ENCODE assay signal across 10 cellular contexts in the genomic region with DNA sequence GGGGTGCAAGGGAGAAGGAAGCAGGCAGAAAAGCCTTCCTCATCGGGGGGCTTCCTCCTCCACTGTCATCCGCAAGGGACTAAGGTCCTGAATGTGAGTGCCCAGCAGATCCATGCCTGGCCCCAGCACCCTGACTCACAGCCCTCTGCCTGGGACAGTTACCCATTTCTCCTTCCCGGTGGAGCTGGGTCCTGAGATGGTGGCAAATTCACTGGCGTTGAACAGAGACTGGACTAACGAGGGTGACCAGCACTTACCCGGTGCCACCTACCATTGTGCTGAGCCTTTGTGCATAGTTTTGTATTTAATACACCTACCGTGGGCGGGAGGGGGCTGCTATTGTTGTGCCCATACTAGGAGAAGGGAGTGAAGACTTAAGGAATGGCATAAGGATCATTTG. TPM values are rescaled to one million over a fixed set of nuclear protein-coding genes. Genes with fewer than 3 reads are reported as not detected.
DNase-seq lines count a peak whose midpoint lies in the region; ATAC-seq and TF ChIP-seq lines count a peak whose summit lies in the region.
"Had no signal": no experiment of that assay in that cellular context is flagged by ENCODE, and none has a peak within 500 bp of the region (broad histone marks: within the 10 kb centered on the region; RNA-seq: fewer than 3 reads in every experiment).

No MANE protein-coding gene starts in this region.

- no peak for TF ChIP-seq CTCF in GM23338 (conservative IDR thresholded peaks at IDR 0.05; ENCODE audit: low read depth in 2 of 2)
- no peak for TF ChIP-seq CTCF in left lung (IDR thresholded peaks at IDR 0.05)
- no peak for TF ChIP-seq CTCF in smooth muscle cell (IDR thresholded peaks at IDR 0.05; ENCODE audit: borderline replicate concordance, insufficient read depth, poor library complexity, severe bottlenecking)
- TF ChIP-seq CTCF in brain microvascular endothelial cell (IDR thresholded peaks at IDR 0.05; ENCODE audit: low read depth, low read length, missing control alignments), result no peak

- H3K79me2 ChIP-seq in GM23338 (replicated peaks; ENCODE audit: insufficient read depth) (no peaks in the 10 kb centered on the region), smooth muscle cell (ENCODE audit: low read depth) (no peaks in the 10 kb centered on the region)

- peaks cover 30% of the 10 kb centered on the region for H3K4me1 ChIP-seq in GM23338 (ENCODE audit: insufficient read depth)
- H3K4me1 ChIP-seq in left lung, result peaks cover 23 to 43% of the 10 kb centered on the region in 2 donors
- H3K4me1 ChIP-seq in smooth muscle cell (ENCODE audit: low read depth), result peaks cover 10% of the 10 kb centered on the region

- H3K4me3 ChIP-seq in GM23338, result no peak overlapping the region
- H3K4me3 ChIP-seq in left lung, result no peak overlapping the region
- H3K4me3 ChIP-seq in smooth muscle cell, result no peak overlapping the region
- no peak overlapping the region for H3K4me3 ChIP-seq in brain microvascular endothelial cell (ENCODE audit: low read depth, low read length)

- peaks cover 48% of the 10 kb centered on the region for H3K4me1 Mint-ChIP-seq in GM23338

- peaks cover 26% of the 10 kb centered on the region for H3K27me3 Mint-ChIP-seq in GM23338 (ENCODE audit: insufficient read depth, low read depth, poor library complexity)

- no peaks in the 10 kb centered on the region; the same call in 2 of the 3 replicates for H3K36me3 Mint-ChIP-seq in GM23338 (ENCODE audit: low read depth)

- no peak overlapping the region for H3K4me3 Mint-ChIP-seq in GM23338

- H3K9me3 Mint-ChIP-seq in GM23338, result no peaks in the 10 kb centered on the region

- H3K27ac Mint-ChIP-seq in GM23338, result no peak overlapping the region

- H2AFZ ChIP-seq in GM23338 (0 out of 2 replicates have a peak overlapping the region, but pooled peaks have one; percentile 93), smooth muscle cell (ENCODE audit: low read depth) (no peak overlapping the region)

- no peaks in the 10 kb centered on the region for H4K20me1 ChIP-seq in GM23338 (replicated peaks; ENCODE audit: insufficient read depth)
- no peaks in the 10 kb centered on the region for H4K20me1 ChIP-seq in smooth muscle cell (ENCODE audit: low read depth)

- H3K9me3 ChIP-seq in left lung (no peaks in the 10 kb centered on the region), smooth muscle cell (replicated peaks; ENCODE audit: low read depth) (no peaks in the 10 kb centered on the region)

- no peaks in the 10 kb centered on the region for H3K36me3 ChIP-seq in GM23338 (ENCODE audit: insufficient read depth)
- H3K36me3 ChIP-seq in left lung, result no peaks in the 10 kb centered on the region
- H3K36me3 ChIP-seq in smooth muscle cell (ENCODE audit: low read depth), result no peaks in the 10 kb centered on the region
- no peaks in the 10 kb centered on the region for H3K36me3 ChIP-seq in brain microvascular endothelial cell (replicated peaks)

- in situ Hi-C loops in brain microvascular endothelial cell (cut with HindIII; ENCODE audit: low pct_ligation_motif_present, low sequenced_read_pairs), result no loop called here

- H3K27me3 ChIP-seq in GM23338 (ENCODE audit: insufficient read depth), result no peaks in the 10 kb centered on the region
- peaks cover 0 to 5% of the 10 kb centered on the region in 2 donors for H3K27me3 ChIP-seq in left lung
- H3K27me3 ChIP-seq in smooth muscle cell (ENCODE audit: low read depth), result no peaks in the 10 kb centered on the region
- H3K27me3 ChIP-seq in brain microvascular endothelial cell (replicated peaks), result no peaks in the 10 kb centered on the region

- H3K9me2 ChIP-seq in GM23338 (ENCODE audit: insufficient read depth), result no peaks in the 10 kb centered on the region

- intact Hi-C loops in left lung (cut with DNase I), result loop anchor here in 1 of 2 donors (5.0 to 10.0 kb wide), 3 partner anchors 82 to 295 kb away; no protein-coding TSS in a partner anchor

- H3K27ac ChIP-seq in GM23338 (ENCODE audit: low read depth) (no peak overlapping the region), left lung (peak overlapping the region; percentile 57 to 91), smooth muscle cell (ENCODE audit: low read depth) (peak overlapping the region; percentile 74), brain microvascular endothelial cell (no peak overlapping the region)

- H3K4me2 ChIP-seq in GM23338 (no peak overlapping the region), smooth muscle cell (peak overlapping the region; percentile 78)

- peak overlapping the region; percentile 29 for H3K9ac ChIP-seq in smooth muscle cell (ENCODE audit: low read depth)

- ATAC-seq in GM23338, result no peak
- peak; percentile 1 for ATAC-seq in left lung
- no peak for ATAC-seq in GM21825 (IDR thresholded peaks at IDR 0.05; ENCODE audit: unreplicated experiment)
- no peak for ATAC-seq in GM19452 (IDR thresholded peaks at IDR 0.05; ENCODE audit: unreplicated experiment)
- ATAC-seq in GM19397 (IDR thresholded peaks at IDR 0.05; ENCODE audit: unreplicated experiment), result no peak

- 74% methylated on average over 8 of the region's 8 CpGs for WGBS in smooth muscle cell (ENCODE audit: low lambda C conversion rate)

- DNase-seq in GM23338 (ENCODE audit: low spot score) (no peak), T1000 (lab: John Stamatoyannopoulos, UW) (peak; percentile 38), left lung (peak in 1 of 2 donors; percentile 33), smooth muscle cell (lab: John Stamatoyannopoulos, UW; ENCODE audit: unreplicated experiment) (no peak), brain microvascular endothelial cell (no peak)
- DNase-seq: NCI-H524; stimulated activated CD4-positive, alpha-beta T cell treated with anti-CD3 and anti-CD28 coated beads, Interleukin-2, amount 100 ng/mL, for 24 hours had no signal

- 0 out of 2 replicates have a peak, but pooled peaks cover 7% of the 10 kb centered on the region for H3F3A ChIP-seq in GM23338 (replicated peaks; ENCODE audit: low read depth)
- peaks cover 12% of the 10 kb centered on the region for H3F3A ChIP-seq in smooth muscle cell (ENCODE audit: low read depth)

TF ChIP-seq in GM23338, 12 proteins besides CTCF, POLR2A, EP300 and RAD21 (continues in another document):
- TF ChIP-seq POLR2AphosphoS5 (IDR thresholded peaks at IDR 0.05; ENCODE audit: low read depth) (no peak), NANOG (IDR thresholded peaks at IDR 0.05; ENCODE audit: borderline replicate concordance) (no peak), ZNF114 (CRISPR knock-in tag; IDR thresholded peaks at IDR 0.05) (no peak)
- TF ChIP-seq, protein P1, sequence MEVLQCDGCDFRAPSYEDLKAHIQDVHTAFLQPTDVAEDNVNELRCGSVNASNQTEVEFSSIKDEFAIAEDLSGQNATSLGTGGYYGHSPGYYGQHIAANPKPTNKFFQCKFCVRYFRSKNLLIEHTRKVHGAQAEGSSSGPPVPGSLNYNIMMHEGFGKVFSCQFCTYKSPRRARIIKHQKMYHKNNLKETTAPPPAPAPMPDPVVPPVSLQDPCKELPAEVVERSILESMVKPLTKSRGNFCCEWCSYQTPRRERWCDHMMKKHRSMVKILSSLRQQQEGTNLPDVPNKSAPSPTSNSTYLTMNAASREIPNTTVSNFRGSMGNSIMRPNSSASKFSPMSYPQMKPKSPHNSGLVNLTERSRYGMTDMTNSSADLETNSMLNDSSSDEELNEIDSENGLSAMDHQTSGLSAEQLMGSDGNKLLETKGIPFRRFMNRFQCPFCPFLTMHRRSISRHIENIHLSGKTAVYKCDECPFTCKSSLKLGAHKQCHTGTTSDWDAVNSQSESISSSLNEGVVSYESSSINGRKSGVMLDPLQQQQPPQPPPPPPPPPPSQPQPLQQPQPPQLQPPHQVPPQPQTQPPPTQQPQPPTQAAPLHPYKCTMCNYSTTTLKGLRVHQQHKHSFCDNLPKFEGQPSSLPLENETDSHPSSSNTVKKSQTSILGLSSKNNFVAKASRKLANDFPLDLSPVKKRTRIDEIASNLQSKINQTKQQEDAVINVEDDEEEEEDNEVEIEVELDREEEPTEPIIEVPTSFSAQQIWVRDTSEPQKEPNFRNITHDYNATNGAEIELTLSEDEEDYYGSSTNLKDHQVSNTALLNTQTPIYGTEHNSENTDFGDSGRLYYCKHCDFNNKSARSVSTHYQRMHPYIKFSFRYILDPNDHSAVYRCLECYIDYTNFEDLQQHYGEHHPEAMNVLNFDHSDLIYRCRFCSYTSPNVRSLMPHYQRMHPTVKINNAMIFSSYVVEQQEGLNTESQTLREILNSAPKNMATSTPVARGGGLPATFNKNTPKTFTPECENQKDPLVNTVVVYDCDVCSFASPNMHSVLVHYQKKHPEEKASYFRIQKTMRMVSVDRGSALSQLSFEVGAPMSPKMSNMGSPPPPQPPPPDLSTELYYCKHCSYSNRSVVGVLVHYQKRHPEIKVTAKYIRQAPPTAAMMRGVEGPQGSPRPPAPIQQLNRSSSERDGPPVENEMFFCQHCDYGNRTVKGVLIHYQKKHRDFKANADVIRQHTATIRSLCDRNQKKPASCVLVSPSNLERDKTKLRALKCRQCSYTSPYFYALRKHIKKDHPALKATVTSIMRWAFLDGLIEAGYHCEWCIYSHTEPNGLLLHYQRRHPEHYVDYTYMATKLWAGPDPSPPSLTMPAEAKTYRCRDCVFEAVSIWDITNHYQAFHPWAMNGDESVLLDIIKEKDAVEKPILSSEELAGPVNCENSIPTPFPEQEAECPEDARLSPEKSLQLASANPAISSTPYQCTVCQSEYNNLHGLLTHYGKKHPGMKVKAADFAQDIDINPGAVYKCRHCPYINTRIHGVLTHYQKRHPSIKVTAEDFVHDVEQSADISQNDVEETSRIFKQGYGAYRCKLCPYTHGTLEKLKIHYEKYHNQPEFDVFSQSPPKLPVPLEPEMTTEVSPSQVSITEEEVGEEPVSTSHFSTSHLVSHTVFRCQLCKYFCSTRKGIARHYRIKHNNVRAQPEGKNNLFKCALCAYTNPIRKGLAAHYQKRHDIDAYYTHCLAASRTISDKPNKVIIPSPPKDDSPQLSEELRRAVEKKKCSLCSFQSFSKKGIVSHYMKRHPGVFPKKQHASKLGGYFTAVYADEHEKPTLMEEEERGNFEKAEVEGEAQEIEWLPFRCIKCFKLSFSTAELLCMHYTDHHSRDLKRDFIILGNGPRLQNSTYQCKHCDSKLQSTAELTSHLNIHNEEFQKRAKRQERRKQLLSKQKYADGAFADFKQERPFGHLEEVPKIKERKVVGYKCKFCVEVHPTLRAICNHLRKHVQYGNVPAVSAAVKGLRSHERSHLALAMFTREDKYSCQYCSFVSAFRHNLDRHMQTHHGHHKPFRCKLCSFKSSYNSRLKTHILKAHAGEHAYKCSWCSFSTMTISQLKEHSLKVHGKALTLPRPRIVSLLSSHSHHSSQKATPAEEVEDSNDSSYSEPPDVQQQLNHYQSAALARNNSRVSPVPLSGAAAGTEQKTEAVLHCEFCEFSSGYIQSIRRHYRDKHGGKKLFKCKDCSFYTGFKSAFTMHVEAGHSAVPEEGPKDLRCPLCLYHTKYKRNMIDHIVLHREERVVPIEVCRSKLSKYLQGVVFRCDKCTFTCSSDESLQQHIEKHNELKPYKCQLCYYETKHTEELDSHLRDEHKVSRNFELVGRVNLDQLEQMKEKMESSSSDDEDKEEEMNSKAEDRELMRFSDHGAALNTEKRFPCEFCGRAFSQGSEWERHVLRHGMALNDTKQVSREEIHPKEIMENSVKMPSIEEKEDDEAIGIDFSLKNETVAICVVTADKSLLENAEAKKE (CRISPR knock-in tag; IDR thresholded peaks at IDR 0.05), result no peak

RNA-seq across cellular contexts. Expression of gene PLEKHG6, which starts 30.9 kb away (rescaled TPM):
- total RNA-seq in GM23338 (2014; rRNA removed; shearing (Covaris generic)), result 21.3 and 174 TPM in 2 replicates
- polyA plus RNA-seq in GM23338 (2016; fragmentation: Nextera tagmentation; extraction: Ambion mirVana), result 15.7 and 18.0 TPM in 2 replicates
- 1 to 10 TPM; 2.0 to 4.2 TPM for total RNA-seq in left lung
- total RNA-seq in smooth muscle cell, result 6.5 and 7.8 TPM in 2 replicates
- 5.2 and 21.9 TPM in 2 replicates for polyA plus RNA-seq in smooth muscle cell

Comparison
In these comparisons a context has a peak if more than half of its experiments do, and no peak if none do; other contexts are left out.
1. H3K27ac ChIP-seq: peak in left lung (2 of 2) and smooth muscle cell (single experiment); none in GM23338 (single experiment) and brain microvascular endothelial cell (single experiment).